ENCODE assay signal across 11 cellular contexts in genomic region chr2:177419274-177419673, GRCh38. TPM values are rescaled to one million over a fixed set of nuclear protein-coding genes. Genes with fewer than 3 reads are reported as not detected.
DNase-seq lines count a peak whose midpoint lies in the region; ATAC-seq, FAIRE-seq and TF ChIP-seq lines count a peak whose summit lies in the region.
"Had no signal": no experiment of that assay in that cellular context is flagged by ENCODE, and none has a peak within 500 bp of the region (broad histone marks: within the 10 kb centered on the region; RNA-seq: fewer than 3 reads in every experiment).

No MANE protein-coding gene starts in this region.

- H2AK5ac ChIP-seq in IMR-90 (ENCODE audit: low read depth, low read length) = no peak overlapping the region

- TF ChIP-seq RAD21 in IMR-90 (IDR thresholded peaks at IDR 0.05; ENCODE audit: low read length) = no peak

- H3K4me1 Mint-ChIP-seq in Calu3 (ENCODE audit: low read depth, unreplicated experiment) (peaks cover 40% of the 10 kb centered on the region), type B pancreatic cell (ENCODE audit: unreplicated experiment) (peaks cover 22% of the 10 kb centered on the region)
- H3K4me1 Mint-ChIP-seq in activated naive CD8-positive, alpha-beta T cell (ENCODE audit: low read depth) = peaks cover 38% of the 10 kb centered on the region

- BruUV-seq in Calu3 (replicated peaks; lab: Mats Ljungman, UMichigan) (no TSS peak), IMR-90 (replicated peaks; lab: Mats Ljungman, UMichigan) (no TSS peak)

- H3K36me3 Mint-ChIP-seq in Calu3 (ENCODE audit: insufficient read depth, unreplicated experiment) (peaks cover 7% of the 10 kb centered on the region), type B pancreatic cell (peaks cover 10% of the 10 kb centered on the region)
- H3K36me3 Mint-ChIP-seq in activated naive CD8-positive, alpha-beta T cell = peaks cover 15% of the 10 kb centered on the region

- H2BK5ac ChIP-seq in IMR-90 (ENCODE audit: low read depth, low read length, poor library complexity, severe bottlenecking) = no peak overlapping the region

- dilution Hi-C loops in IMR-90 (cut with HindIII; ENCODE audit: low sequenced_read_pairs, unreplicated experiment) (no loop called here), keratinocyte (cut with MboI; ENCODE audit: extremely low pct_ligation_motif_present, low sequenced_read_pairs) (no loop called here)

- no peak overlapping the region for H2BK120ac ChIP-seq in IMR-90 (ENCODE audit: low read depth, low read length)

- FAIRE-seq in keratinocyte (lab: Jason Lieb, UNC) = peak; percentile 90
- no peak for FAIRE-seq in urothelium cell line (lab: Jason Lieb, UNC)

- H3K9me3 ChIP-seq in IMR-90 (ENCODE audit: control insufficient read depth, insufficient read depth, low read length) (no peaks in the 10 kb centered on the region), keratinocyte (ENCODE audit: control insufficient read depth, low read depth, low read length) (no peaks in the 10 kb centered on the region)
- H3K9me3 ChIP-seq: MG63 had no signal

- H3K4me3 ChIP-seq in IMR-90 (ENCODE audit: insufficient read depth, low read depth, low read length) = no peak overlapping the region
- H3K4me3 ChIP-seq in keratinocyte (ENCODE audit: control insufficient read depth in 2 of 3, extremely low read depth in 1 of 3, insufficient read depth in 2 of 3, low read depth in 1 of 3, low read length in 3 of 3) = peak overlapping the region in 1 of 3 experiments; percentile 25
- H3K4me3 ChIP-seq: MG63 had no signal

- no peak overlapping the region for H3K56ac ChIP-seq in IMR-90 (ENCODE audit: extremely low read depth, insufficient read depth, low read length)

- H3K9me3 Mint-ChIP-seq in Calu3 (ENCODE audit: low read depth, unreplicated experiment) (no peaks in the 10 kb centered on the region), type B pancreatic cell (no peaks in the 10 kb centered on the region)
- H3K9me3 Mint-ChIP-seq in activated naive CD8-positive, alpha-beta T cell (ENCODE audit: low read depth) = no peaks in the 10 kb centered on the region

- ATAC-seq in IMR-90 (ENCODE audit: low read depth) (no peak), omental fat pad (ENCODE audit: low FRiP score) (no peak)

- H3K36me3 ChIP-seq in IMR-90 (ENCODE audit: control insufficient read depth, insufficient read depth, low read length) = 0 out of 2 replicates have a peak, but pooled peaks cover 1% of the 10 kb centered on the region
- no peaks in the 10 kb centered on the region for H3K36me3 ChIP-seq in keratinocyte (ENCODE audit: control insufficient read depth in 2 of 2, extremely low read depth in 1 of 2, insufficient read depth in 2 of 2, low read length in 2 of 2)

- H3K27me3 Mint-ChIP-seq in Calu3 (ENCODE audit: unreplicated experiment) (no peaks in the 10 kb centered on the region), type B pancreatic cell (no peaks in the 10 kb centered on the region)
- no peaks in the 10 kb centered on the region for H3K27me3 Mint-ChIP-seq in activated naive CD8-positive, alpha-beta T cell

- TF ChIP-seq CTCF in Calu3 (IDR thresholded peaks at IDR 0.05; ENCODE audit: unreplicated experiment) = no peak
- no peak for TF ChIP-seq CTCF in IMR-90 (conservative IDR thresholded peaks at IDR 0.05; ENCODE audit: low read depth, low read length)
- no peak for TF ChIP-seq CTCF in keratinocyte (optimal IDR thresholded peaks at IDR 0.05 in 1 of 3, IDR thresholded peaks at IDR 0.05 in 1 of 3, conservative IDR thresholded peaks at IDR 0.05 in 1 of 3; ENCODE audit: extremely low read depth in 1 of 3, insufficient read depth in 2 of 3, low read length in 3 of 3)
- no peak for TF ChIP-seq CTCF in omental fat pad (IDR thresholded peaks at IDR 0.05)
- no peak for TF ChIP-seq CTCF in type B pancreatic cell (conservative IDR thresholded peaks at IDR 0.05)

- no peak overlapping the region for H2AK9ac ChIP-seq in IMR-90 (replicated peaks; ENCODE audit: low read depth, low read length, poor library complexity)

- POLR2A ChIA-PET in IMR-90 (lab: Charles Lee; ENCODE audit: unreplicated experiment) = interaction anchor here (1.1 kb wide), 1 partner anchor 27 kb away, joined by 3 read pairs; the partner anchor contains the start of gene AGPS

- no peak overlapping the region for H2BK15ac ChIP-seq in IMR-90 (ENCODE audit: low read depth, low read length)

- no peak for TF ChIP-seq POLR2A in IMR-90 (IDR thresholded peaks at IDR 0.05; ENCODE audit: low read depth, low read length)

- H3K4me3 Mint-ChIP-seq in Calu3 (ENCODE audit: low read depth, unreplicated experiment) (no peak overlapping the region), type B pancreatic cell (no peak overlapping the region)
- no peak overlapping the region for H3K4me3 Mint-ChIP-seq in activated naive CD8-positive, alpha-beta T cell

- no peak overlapping the region for H4K91ac ChIP-seq in IMR-90 (ENCODE audit: insufficient read depth, low read depth, low read length)

- H3K79me1 ChIP-seq in IMR-90 (ENCODE audit: low read depth in 1 of 2, low read length in 2 of 2) = peaks cover 8 to 13% of the 10 kb centered on the region in 2 experiments; a peak in 2 of 4 replicates

- H3K9ac ChIP-seq in IMR-90 (ENCODE audit: low read depth, low read length) (no peak overlapping the region), keratinocyte (ENCODE audit: control insufficient read depth, extremely low read depth, insufficient read depth, low read length) (no peak overlapping the region)
- H3K9ac ChIP-seq: parathyroid adenoma had no signal

- H2AFZ ChIP-seq in IMR-90 (replicated peaks; ENCODE audit: low read length, poor library complexity) (no peak overlapping the region), keratinocyte (ENCODE audit: control insufficient read depth, low read length) (no peak overlapping the region)
- H2AFZ ChIP-seq: parathyroid adenoma had no signal

- H4K20me1 ChIP-seq in IMR-90 (ENCODE audit: insufficient read depth, low read length) (peaks cover under 1% of the 10 kb centered on the region; the same call in 1 of the 2 replicates), keratinocyte (ENCODE audit: control insufficient read depth, extremely low read depth, insufficient read depth, low read length) (no peaks in the 10 kb centered on the region)

- intact Hi-C loops in Calu3 (cut with micrococcal nuclease; ENCODE audit: unreplicated experiment) = loop anchor here (5.0 kb wide), 2 partner anchors 257 to 303 kb away; no protein-coding TSS in a partner anchor
- intact Hi-C loops in IMR-90 (cut with micrococcal nuclease) = loop anchor here (5.0 kb wide), 3 partner anchors 183 to 343 kb away; no protein-coding TSS in a partner anchor

- no peak overlapping the region for H3K27ac ChIP-seq in IMR-90 (ENCODE audit: insufficient read depth, low read length)
- H3K27ac ChIP-seq in keratinocyte (ENCODE audit: control insufficient read depth, insufficient read depth, low read length) = peak overlapping the region; percentile 66
- H3K27ac ChIP-seq: parathyroid adenoma had no signal

- H3K4me2 ChIP-seq in IMR-90 (ENCODE audit: low read depth, low read length) = no peak overlapping the region
- H3K4me2 ChIP-seq in keratinocyte (ENCODE audit: control insufficient read depth, extremely low read depth, insufficient read depth, low read depth, low read length) = peak overlapping the region; percentile 76

- H4K5ac ChIP-seq in IMR-90 (ENCODE audit: low read depth, low read length) = no peak overlapping the region

- no peak overlapping the region for H3K18ac ChIP-seq in IMR-90 (ENCODE audit: low read depth, low read length)

- no peak overlapping the region for H3K14ac ChIP-seq in IMR-90 (replicated peaks; ENCODE audit: low read depth, low read length)

- H2BK20ac ChIP-seq in IMR-90 (ENCODE audit: low read depth, low read length) = no peak overlapping the region

- H3K79me2 ChIP-seq in keratinocyte (ENCODE audit: control insufficient read depth, insufficient read depth, low read length) = peaks cover 26% of the 10 kb centered on the region

- peak overlapping the region; percentile 55 for H3K27ac Mint-ChIP-seq in Calu3 (ENCODE audit: unreplicated experiment)
- peak overlapping the region; percentile 16 for H3K27ac Mint-ChIP-seq in activated naive CD8-positive, alpha-beta T cell
- H3K27ac Mint-ChIP-seq in type B pancreatic cell = no peak overlapping the region

- WGBS in IMR-90 (ENCODE audit: extremely low coverage in 2 of 2, insufficient read length in 1 of 2), 2 experiments = no CpG with 5 or more reads among the region's 1 CpG

- H3K27me3 ChIP-seq in IMR-90 (ENCODE audit: control insufficient read depth, insufficient read depth, low read length) (no peaks in the 10 kb centered on the region), keratinocyte (ENCODE audit: control insufficient read depth, extremely low read depth, insufficient read depth, low read length) (no peaks in the 10 kb centered on the region)
- H3K27me3 ChIP-seq: MG63 had no signal

- no peaks in the 10 kb centered on the region for H3K9me1 ChIP-seq in IMR-90 (ENCODE audit: insufficient read depth, low read length)
- H3K9me1 ChIP-seq in keratinocyte (ENCODE audit: control insufficient read depth, extremely low read depth, insufficient read depth, low read length) = peaks cover 2% of the 10 kb centered on the region

- no peak overlapping the region for H3K4ac ChIP-seq in IMR-90 (ENCODE audit: low read depth, low read length)

- in situ Hi-C loops in IMR-90 (cut with MboI; ENCODE audit: low sequenced_read_pairs) = no loop called here

- DNase-seq in Calu3 (no peak), IMR-90 (peak; percentile 61), keratinocyte (ENCODE audit: low read depth, low spot score) (no peak), omental fat pad (ENCODE audit: low spot score) (no peak), anterior cingulate cortex (lab: John Stamatoyannopoulos, UW) (no peak), urothelium cell line (ENCODE audit: low spot score) (no peak), type B pancreatic cell (ENCODE audit: extremely low spot score, unreplicated experiment) (no peak)
- DNase-seq: DMS79, MG63 had no signal

- no peak overlapping the region; a peak in 1 of 4 replicates for H4K8ac ChIP-seq in IMR-90 (ENCODE audit: low read depth in 2 of 2, low read length in 2 of 2)

- CTCF ChIA-PET in Calu3 (lab: Charles Lee) = interaction anchor here (1.5 kb wide), 1 partner anchor 27 kb away, joined by 5 read pairs; no protein-coding TSS in a partner anchor
- CTCF ChIA-PET in IMR-90 (lab: Yijun Ruan, JAX) = no interaction called here

- no peak overlapping the region for H3K23ac ChIP-seq in IMR-90 (ENCODE audit: low read depth, low read length)

- no peaks in the 10 kb centered on the region for H3K4me1 ChIP-seq in IMR-90 (ENCODE audit: control insufficient read depth, insufficient read depth, low read length)
- H3K4me1 ChIP-seq in keratinocyte (ENCODE audit: control insufficient read depth, extremely low read depth, insufficient read depth, low read length) = peaks cover 20% of the 10 kb centered on the region

RNA-seq across cellular contexts. Expression of gene AGPS, which starts 26.7 kb away (rescaled TPM):
- total RNA-seq in Calu3 (2022) (55.2 and 69.9 TPM in 2 replicates), IMR-90 (2012; rRNA removed) (18.6 and 34.4 TPM in 2 replicates), omental fat pad (10 to 100 TPM; 21.6 to 33.0 (median 29.0) TPM), type B pancreatic cell (ENCODE audit: low replicate concordance) (32.8 and 52.1 TPM in 2 replicates)
- polyA plus RNA-seq in IMR-90 (2012; rRNA removed) (5.5 and 6.6 TPM in 2 replicates), keratinocyte (14.1 to 28.0 TPM (median 15.7 TPM) in 3 replicates)
- polyA plus RNA-seq in IMR-90 (2012; cell fraction: cytosol; rRNA removed) = 2.5 and 7.5 TPM in 2 replicates
- 2.3 and 3.0 TPM in 2 replicates for polyA plus RNA-seq in IMR-90 (2012; cell fraction: nucleus; rRNA removed; ENCODE audit: low replicate concordance)
- polyA plus RNA-seq in keratinocyte (2011; ENCODE audit: low read depth) = 41.7 TPM
- 11.8 and 23.3 TPM in 2 replicates for polyA plus RNA-seq in keratinocyte (2011; cell fraction: cytosol; rRNA removed)
- 11.5 and 16.7 TPM in 2 replicates for polyA plus RNA-seq in keratinocyte (2011; cell fraction: nucleus; rRNA removed)
- 13.3 and 22.0 TPM in 2 replicates for polyA plus RNA-seq in keratinocyte (2012; ENCODE audit: low replicate concordance)
- 2.2 to 34.0 TPM (median 10.7 TPM) in 3 replicates for polyA minus RNA-seq in keratinocyte
- polyA minus RNA-seq in keratinocyte (2011; cell fraction: cytosol; rRNA and poly(A)+ RNA removed) = 27.0 TPM
- polyA minus RNA-seq in keratinocyte (2011; cell fraction: nucleus; rRNA and poly(A)+ RNA removed) = 13.7 and 31.5 TPM in 2 replicates
